In genomic region chr4:38614198-38614597, GRCh38 we compare ENCODE assay signal across 12 cellular contexts.
"Had no signal": no experiment of that assay in that cellular context is flagged by ENCODE, and none has a peak within 500 bp of the region (broad histone marks: within the 10 kb centered on the region; RNA-seq: fewer than 3 reads in every experiment).

No MANE protein-coding gene starts in this region.

- DNase-seq: activated CD4-positive, alpha-beta T cell treated with anti-CD3 and anti-CD28 coated beads, Interleukin-2, amount 50 U/mL, for 1 hour; activated CD8-positive, alpha-beta memory T cell treated with anti-CD3 and anti-CD28 coated beads for 24 hours; kidney glomerular epithelial cell; mesendoderm; pancreas; sigmoid colon; stimulated activated CD4-positive, alpha-beta T cell treated with anti-CD3 and anti-CD28 coated beads, Interleukin-12 subunit alpha, Interleukin-12 subunit beta, amount 100 ng/mL, for 4 hours; stimulated activated CD4-positive, alpha-beta T cell treated with anti-CD3 and anti-CD28 coated beads, Interleukin-2, amount 100 ng/mL, for 24 hours had no signal

- H2AFZ ChIP-seq: neural progenitor cell had no signal

- H3K27me3 ChIP-seq: neural progenitor cell, pancreas, sigmoid colon, tibial nerve had no signal

- H3K4me3 Mint-ChIP-seq: activated T-helper 1 cell treated with anti-CD3 and anti-CD28 coated beads, Interleukin-12 subunit alpha, Interleukin-12 subunit beta, Interleukin-2, Interleukin-4 antibody, amounts not matched to agents 30 ng/mL and 10 ng/mL and 1 ng/mL, durations not matched to agents 14 hours and 24 hours and 36 hours; neural progenitor cell; stimulated activated memory B cell treated with anti-CD40 and anti-IgM and Interleukin-4, amounts not matched to agents 10 μg/mL and 1 μg/mL and 100 μg/mL, for 72 hours had no signal

- H3K4me2 ChIP-seq: neural progenitor cell had no signal

- H3K36me3 Mint-ChIP-seq: stimulated activated memory B cell treated with anti-CD40 and anti-IgM and Interleukin-4, amounts not matched to agents 10 μg/mL and 1 μg/mL and 100 μg/mL, for 72 hours had no signal

- ATAC-seq: pancreas; stimulated activated memory B cell treated with anti-CD40 and anti-IgM and Interleukin-4, amounts not matched to agents 10 μg/mL and 1 μg/mL and 100 μg/mL, for 72 hours had no signal

- FAIRE-seq: pancreas had no signal

- H3K27ac ChIP-seq: neural progenitor cell, pancreas had no signal

- H3K36me3 ChIP-seq: neural progenitor cell, pancreas, sigmoid colon, tibial nerve had no signal

- H3K9me3 ChIP-seq: pancreas, sigmoid colon, tibial nerve had no signal

- H3K9me3 Mint-ChIP-seq: activated T-helper 1 cell treated with anti-CD3 and anti-CD28 coated beads, Interleukin-12 subunit alpha, Interleukin-12 subunit beta, Interleukin-2, Interleukin-4 antibody, amounts not matched to agents 30 ng/mL and 10 ng/mL and 1 ng/mL, durations not matched to agents 14 hours and 24 hours and 36 hours; neural progenitor cell; stimulated activated memory B cell treated with anti-CD40 and anti-IgM and Interleukin-4, amounts not matched to agents 10 μg/mL and 1 μg/mL and 100 μg/mL, for 72 hours had no signal

- H3K27ac Mint-ChIP-seq: activated T-helper 1 cell treated with anti-CD3 and anti-CD28 coated beads, Interleukin-12 subunit alpha, Interleukin-12 subunit beta, Interleukin-2, Interleukin-4 antibody, amounts not matched to agents 30 ng/mL and 10 ng/mL and 1 ng/mL, durations not matched to agents 14 hours and 24 hours and 36 hours; neural progenitor cell; stimulated activated memory B cell treated with anti-CD40 and anti-IgM and Interleukin-4, amounts not matched to agents 10 μg/mL and 1 μg/mL and 100 μg/mL, for 72 hours had no signal

- H3K9ac ChIP-seq: neural progenitor cell had no signal

- H3K4me3 ChIP-seq: neural progenitor cell, sigmoid colon, tibial nerve had no signal

- H3K27me3 Mint-ChIP-seq: stimulated activated memory B cell treated with anti-CD40 and anti-IgM and Interleukin-4, amounts not matched to agents 10 μg/mL and 1 μg/mL and 100 μg/mL, for 72 hours had no signal
